19 cellular contexts compared by ENCODE assay signal in genomic region chr2:225566798-225567197, GRCh38.
DNase-seq lines count a peak whose midpoint lies in the region; ATAC-seq and TF ChIP-seq lines count a peak whose summit lies in the region.
"Had no signal": no experiment of that assay in that cellular context is flagged by ENCODE, and none has a peak within 500 bp of the region (broad histone marks: within the 10 kb centered on the region; RNA-seq: fewer than 3 reads in every experiment).

No MANE protein-coding gene starts in this region.

- no peak overlapping the region for H3K4me3 ChIP-seq in epithelial cell of esophagus (ENCODE audit: low read length)
- H3K4me3 ChIP-seq: A549, transverse colon had no signal

- DNase-seq in NCI-H2227 (lab: John Stamatoyannopoulos, UW; ENCODE audit: unreplicated experiment) (peak; percentile 26), NCI-H2227 treated with DMSO at 0.1 percent for 48 hours (lab: John Stamatoyannopoulos, UW) (no peak), NCI-H2081 (lab: John Stamatoyannopoulos, UW) (peak; percentile 8 to 63), epithelial cell of esophagus (ENCODE audit: low read depth) (peak; percentile 69), NCI-H2171 treated with DMSO at 0.1 percent for 48 hours (lab: John Stamatoyannopoulos, UW) (no peak), midbrain (lab: John Stamatoyannopoulos, UW) (no peak), activated gamma-delta T cell treated with Interleukin-2 at 50 U/mL for 16 hours (no peak)
- DNase-seq: activated CD4-positive, alpha-beta memory T cell treated with anti-CD3 and anti-CD28 coated beads, Interleukin-2, amount 10 ng/mL, durations not matched to agents 7 days and 5 days; aorta; NCI-H1092 treated with DMSO at 0.1 percent for 48 hours; NK-92 treated with Interleukin-12 subunit alpha and Interleukin-12 subunit beta, amount 100 ng/mL, for 24 hours; nucleus accumbens; transverse colon had no signal

- H3K4me1 Mint-ChIP-seq in stimulated activated memory B cell treated with anti-CD40 and anti-IgM and Interleukin-4, amounts not matched to agents 10 μg/mL and 1 μg/mL and 100 μg/mL, for 72 hours, result peaks cover 14% of the 10 kb centered on the region
- H3K4me1 Mint-ChIP-seq: activated CD4-positive, alpha-beta memory T cell treated with anti-CD3 and anti-CD28 coated beads, Interleukin-2, amount 10 ng/mL, durations not matched to agents 7 days and 5 days; stimulated activated effector memory CD8-positive, alpha-beta T cell treated with anti-CD3 and anti-CD28 coated beads, Interleukin-12 subunit alpha, Interleukin-12 subunit beta, amount 100 ng/mL, for 72 hours had no signal

- no peak overlapping the region for H3K4me3 Mint-ChIP-seq in stimulated activated memory B cell treated with anti-CD40 and anti-IgM and Interleukin-4, amounts not matched to agents 10 μg/mL and 1 μg/mL and 100 μg/mL, for 72 hours
- H3K4me3 Mint-ChIP-seq: activated CD4-positive, alpha-beta memory T cell treated with anti-CD3 and anti-CD28 coated beads, Interleukin-2, amount 10 ng/mL, durations not matched to agents 7 days and 5 days; dendritic cell treated with granulocyte-macrophage colony-stimulating factor and Interleukin-4, amounts not matched to agents 40 ng/mL and 50 ng/mL, for 4 days; stimulated activated effector memory CD8-positive, alpha-beta T cell treated with anti-CD3 and anti-CD28 coated beads, Interleukin-12 subunit alpha, Interleukin-12 subunit beta, amount 100 ng/mL, for 72 hours had no signal

- ATAC-seq in stimulated activated memory B cell treated with anti-CD40 and anti-IgM and Interleukin-4, amounts not matched to agents 10 μg/mL and 1 μg/mL and 100 μg/mL, for 72 hours, result peak; percentile 66
- ATAC-seq: SK-N-SH treated with all-trans-retinoic acid at 6 μM for 48 hours; stimulated activated effector memory CD8-positive, alpha-beta T cell treated with anti-CD3 and anti-CD28 coated beads, Interleukin-12 subunit alpha, Interleukin-12 subunit beta, amount 100 ng/mL, for 72 hours had no signal

- H3K36me3 Mint-ChIP-seq in stimulated activated memory B cell treated with anti-CD40 and anti-IgM and Interleukin-4, amounts not matched to agents 10 μg/mL and 1 μg/mL and 100 μg/mL, for 72 hours, result peaks cover under 1% of the 10 kb centered on the region
- H3K36me3 Mint-ChIP-seq: stimulated activated effector memory CD8-positive, alpha-beta T cell treated with anti-CD3 and anti-CD28 coated beads, Interleukin-12 subunit alpha, Interleukin-12 subunit beta, amount 100 ng/mL, for 72 hours had no signal

- no peak overlapping the region for H3K27ac Mint-ChIP-seq in stimulated activated memory B cell treated with anti-CD40 and anti-IgM and Interleukin-4, amounts not matched to agents 10 μg/mL and 1 μg/mL and 100 μg/mL, for 72 hours
- H3K27ac Mint-ChIP-seq: activated CD4-positive, alpha-beta memory T cell treated with anti-CD3 and anti-CD28 coated beads, Interleukin-2, amount 10 ng/mL, durations not matched to agents 7 days and 5 days; activated T-helper 2 cell treated with anti-CD3 and anti-CD28 coated beads, Interferon-gamma antibody, Interleukin-2, Interleukin-4, amounts not matched to agents 10 μg/mL and 5 μg/mL and 100 μg/mL, durations not matched to agents 14 hours and 24 hours and 36 hours; dendritic cell treated with granulocyte-macrophage colony-stimulating factor and Interleukin-4, amounts not matched to agents 40 ng/mL and 50 ng/mL, for 4 days; stimulated activated effector memory CD8-positive, alpha-beta T cell treated with anti-CD3 and anti-CD28 coated beads, Interleukin-12 subunit alpha, Interleukin-12 subunit beta, amount 100 ng/mL, for 72 hours had no signal

- no peak for TF ChIP-seq CTCF in epithelial cell of esophagus (IDR thresholded peaks at IDR 0.05; ENCODE audit: insufficient read depth, low read depth, low read length, missing control alignments)

- H3K27me3 Mint-ChIP-seq in stimulated activated memory B cell treated with anti-CD40 and anti-IgM and Interleukin-4, amounts not matched to agents 10 μg/mL and 1 μg/mL and 100 μg/mL, for 72 hours, result peaks cover 21% of the 10 kb centered on the region
- H3K27me3 Mint-ChIP-seq: dendritic cell treated with granulocyte-macrophage colony-stimulating factor and Interleukin-4, amounts not matched to agents 40 ng/mL and 50 ng/mL, for 4 days had no signal

- H3K9me3 Mint-ChIP-seq in stimulated activated memory B cell treated with anti-CD40 and anti-IgM and Interleukin-4, amounts not matched to agents 10 μg/mL and 1 μg/mL and 100 μg/mL, for 72 hours, result peaks cover 4% of the 10 kb centered on the region
- H3K9me3 Mint-ChIP-seq: activated CD4-positive, alpha-beta memory T cell treated with anti-CD3 and anti-CD28 coated beads, Interleukin-2, amount 10 ng/mL, durations not matched to agents 7 days and 5 days; activated T-helper 2 cell treated with anti-CD3 and anti-CD28 coated beads, Interferon-gamma antibody, Interleukin-2, Interleukin-4, amounts not matched to agents 10 μg/mL and 5 μg/mL and 100 μg/mL, durations not matched to agents 14 hours and 24 hours and 36 hours; stimulated activated effector memory CD8-positive, alpha-beta T cell treated with anti-CD3 and anti-CD28 coated beads, Interleukin-12 subunit alpha, Interleukin-12 subunit beta, amount 100 ng/mL, for 72 hours had no signal

Comparison
In these comparisons a context has a peak if more than half of its experiments do, and no peak if none do; other contexts are left out.
1. DNase-seq: peak in NCI-H2227 (single experiment), NCI-H2081 (2 of 2) and epithelial cell of esophagus (single experiment); none in NCI-H2227 treated with DMSO at 0.1 percent for 48 hours (single experiment), NCI-H2171 treated with DMSO at 0.1 percent for 48 hours (single experiment), midbrain (single experiment) and activated gamma-delta T cell treated with Interleukin-2 at 50 U/mL for 16 hours (single experiment).